21 cellular contexts compared by ENCODE assay signal in the genomic region with DNA sequence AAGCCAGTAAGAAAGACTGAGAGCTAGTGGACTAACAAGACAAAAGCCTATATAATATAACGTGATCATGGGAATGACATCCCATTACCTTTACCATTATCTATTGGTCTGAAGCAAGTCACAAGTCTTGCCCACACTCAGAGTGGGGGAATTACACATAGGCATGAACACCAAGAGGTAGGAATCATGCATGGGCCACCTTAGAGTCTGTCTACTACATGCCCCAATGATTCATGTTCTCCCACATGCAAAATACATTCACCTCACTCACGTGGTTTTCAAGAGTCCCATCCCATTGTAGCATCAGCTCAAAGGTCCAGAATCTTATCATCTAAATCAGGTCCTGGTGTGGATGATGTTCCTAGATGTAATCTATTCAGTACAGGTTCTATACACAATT. TPM values are rescaled to one million over a fixed set of nuclear protein-coding genes. Genes with fewer than 3 reads are reported as not detected.
A peak's percentile ranks its signal among the peaks of the same experiment; 100 is the strongest.
DNase-seq lines count a peak whose midpoint lies in the region; ATAC-seq, FAIRE-seq and TF ChIP-seq lines count a peak whose summit lies in the region.
"Had no signal": no experiment of that assay in that cellular context is flagged by ENCODE, and none has a peak within 500 bp of the region (broad histone marks: within the 10 kb centered on the region; RNA-seq: fewer than 3 reads in every experiment).

No MANE protein-coding gene starts in this region.

- H3K4me1 ChIP-seq in K562 (replicated peaks in 1 of 2; ENCODE audit: control insufficient read depth in 2 of 2, insufficient read depth in 2 of 2, low read length in 2 of 2), result peaks cover 0 to 6% of the 10 kb centered on the region in 2 experiments; a peak in 2 of 5 replicates
- no peaks in the 10 kb centered on the region for H3K4me1 ChIP-seq in foreskin keratinocyte
- H3K4me1 ChIP-seq in prostate gland (replicated peaks), result no peaks in the 10 kb centered on the region
- H3K4me1 ChIP-seq: BE2C had no signal

- no peaks in the 10 kb centered on the region for H3K27me3 ChIP-seq in K562 (ENCODE audit: control insufficient read depth in 2 of 2, insufficient read depth in 2 of 2, low read length in 2 of 2)
- no peaks in the 10 kb centered on the region for H3K27me3 ChIP-seq in foreskin keratinocyte
- H3K27me3 ChIP-seq in prostate gland (replicated peaks; ENCODE audit: insufficient read depth), result no peaks in the 10 kb centered on the region
- H3K27me3 ChIP-seq: BE2C had no signal

- BruUV-seq in K562 (replicated peaks; lab: Mats Ljungman, UMichigan), result no TSS peak

- DNase-seq in D721Med (ENCODE audit: insufficient read length, low spot score) (no peak), H54 (ENCODE audit: insufficient read length, low spot score) (no peak), K562 (ENCODE audit: extremely low read depth in 1 of 4, low spot score in 3 of 4) (no peak), foreskin keratinocyte (no peak), prostate gland (ENCODE audit: low spot score) (no peak)
- DNase-seq: ACHN; BE2C; C1 segment of cervical spinal cord; CD4-positive, CD25-positive, alpha-beta regulatory T cell; CD8-positive, alpha-beta memory T cell; COR-L47; DMS153; DMS79 treated with DMSO at 0.1 percent for 48 hours; GF-D8; H7; HFFc6 had no signal

- H4K20me1 ChIP-seq in K562 (replicated peaks; ENCODE audit: control insufficient read depth, insufficient read depth, low read length), result no peaks in the 10 kb centered on the region

- H3K4me3 ChIP-seq in K562 (no peak overlapping the region), prostate gland (no peak overlapping the region)
- H3K4me3 ChIP-seq: GM23338 had no signal

- TF ChIP-seq RAD21 in K562 (CRISPR knock-in tag; conservative IDR thresholded peaks at IDR 0.05 in 1 of 2, IDR thresholded peaks at IDR 0.05 in 1 of 2), result no peak

- CTCF ChIA-PET in K562 (lab: Yijun Ruan, JAX; ENCODE audit: low intra/inter-chr PET ratio), result no interaction called here

- H3K9me3 ChIP-seq in K562 (replicated peaks; ENCODE audit: control insufficient read depth, insufficient read depth, low read depth, low read length) (no peaks in the 10 kb centered on the region), prostate gland (no peaks in the 10 kb centered on the region)
- H3K9me3 ChIP-seq: BE2C had no signal

- no peaks in the 10 kb centered on the region for H3K9me1 ChIP-seq in K562 (ENCODE audit: control insufficient read depth, insufficient read depth, low read length)

- no peak for TF ChIP-seq EP300 in K562 (IDR thresholded peaks at IDR 0.05; ENCODE audit: low read length)

- FAIRE-seq in D721Med (lab: Jason Lieb, UNC) (peak; percentile 29), H54 (lab: Jason Lieb, UNC) (peak; percentile 43), K562 (lab: Jason Lieb, UNC) (no peak)
- FAIRE-seq: A204.1 had no signal

- H3K27ac ChIP-seq in K562 (ENCODE audit: extremely low read depth, low read depth, low read length) (no peak overlapping the region), foreskin keratinocyte (no peak overlapping the region), prostate gland (no peak overlapping the region)
- H3K27ac ChIP-seq: HL-60 had no signal

- H3K36me3 ChIP-seq in K562 (ENCODE audit: control insufficient read depth, insufficient read depth, low read length) (no peaks in the 10 kb centered on the region), prostate gland (no peaks in the 10 kb centered on the region)
- H3K36me3 ChIP-seq: BE2C had no signal

- ATAC-seq in K562, result no peak
- no peak for ATAC-seq in foreskin keratinocyte
- no peak for ATAC-seq in esophagus mucosa
- ATAC-seq: GM23338, HCT116 had no signal

- 44% methylated on average over 2 of the region's 2 CpGs for WGBS in K562 (ENCODE audit: insufficient coverage, low coverage, missing lambda C conversion rate)
- WGBS in prostate gland, result 92% methylated on average over 2 of the region's 2 CpGs

- intact Hi-C loops in K562 (cut with micrococcal nuclease) (loop anchor here (5.0 kb wide), 1 partner anchor 50 kb away; a partner anchor contains a TSS), prostate gland (cut with DNase I) (no loop called here)

- no peaks in the 10 kb centered on the region for H3K79me2 ChIP-seq in K562 (ENCODE audit: control insufficient read depth, insufficient read depth, low read length)

- no peak overlapping the region for H2AFZ ChIP-seq in K562 (ENCODE audit: low read depth, low read length)
- H2AFZ ChIP-seq: GM23338 had no signal

- TF ChIP-seq CTCF in D721Med (IDR thresholded peaks at IDR 0.05; ENCODE audit: insufficient read depth, missing control alignments) (no peak), K562 (IDR thresholded peaks at IDR 0.05 in 2 of 3, conservative IDR thresholded peaks at IDR 0.05 in 1 of 3; ENCODE audit: insufficient read depth in 2 of 3, low read depth in 1 of 3, low read length in 3 of 3) (no peak), foreskin keratinocyte (conservative IDR thresholded peaks at IDR 0.05) (no peak), prostate gland (IDR thresholded peaks at IDR 0.05) (no peak)

- H3K9ac ChIP-seq in K562 (ENCODE audit: insufficient read depth in 1 of 2, low read depth in 2 of 2, low read length in 2 of 2), result no peak overlapping the region

- in situ Hi-C loops in K562 (cut with MboI), result no loop called here

- TF ChIP-seq POLR2A in H54 (IDR thresholded peaks at IDR 0.05; ENCODE audit: low read depth, low read length) (no peak), K562 (conservative IDR thresholded peaks at IDR 0.05) (no peak), prostate gland (IDR thresholded peaks at IDR 0.05) (no peak)

- POLR2A ChIA-PET in K562 (lab: Yijun Ruan, JAX), result interaction anchor here (0.8 kb wide), 1 partner anchor 10 kb away, joined by 3 read pairs; no protein-coding TSS in a partner anchor

- no peak overlapping the region for H3K4me2 ChIP-seq in K562 (ENCODE audit: insufficient read depth, low read length)
- H3K4me2 ChIP-seq: GM23338 had no signal

RNA-seq across cellular contexts. Expression of a gene that starts 29.4 kb away (rescaled TPM):
- 90.4 and 196 TPM in 2 replicates for total RNA-seq in K562 (2011; cell fraction: chromatin; rRNA removed; ENCODE audit: low replicate concordance)
- 60.9 and 74.1 TPM in 2 replicates for total RNA-seq in K562 (2011; cell fraction: nucleolus; rRNA removed)
- total RNA-seq in K562 (2011; cell fraction: nucleoplasm; rRNA removed), result 110 and 179 TPM in 2 replicates
- total RNA-seq in K562 (2014; rRNA removed) (118 and 132 TPM in 2 replicates), K562 (2014; rRNA removed; fragmentation: Illumina TruSeq; extraction: Trizol) (133 and 149 TPM in 2 replicates), K562 (2015; rRNA removed; fragmentation: Illumina TruSeq; extraction: Trizol) (119 and 124 TPM in 2 replicates), K562 (2021) (97.6 and 101 TPM in 2 replicates), foreskin keratinocyte (47.8 and 51.4 TPM in 2 replicates), prostate gland (10 to 100 TPM; 17.4 to 26.2 TPM), esophagus mucosa (19.3 TPM)
- polyA plus RNA-seq in K562 (2011; rRNA removed) (75.0 and 97.8 TPM in 2 replicates), K562 (2014; fragmentation: Illumina TruSeq; extraction: Trizol) (100 and 102 TPM in 2 replicates), K562 (2014; fragmentation: Nextera tagmentation; extraction: Ambion mirVana) (10 to 100 TPM; 66.7 to 80.2 TPM), K562 (2014; rRNA removed) (111 and 121 TPM in 2 replicates), foreskin keratinocyte (35.6 and 40.9 TPM in 2 replicates)
- polyA plus RNA-seq in K562 (2011; cell fraction: cytosol; rRNA removed), result 57.3 and 71.3 TPM in 2 replicates
- polyA plus RNA-seq in K562 (2011; cell fraction: nucleus; rRNA removed), result 62.5 and 90.3 TPM in 2 replicates
- polyA plus RNA-seq in K562 (2012), result 82.0 and 87.8 TPM in 2 replicates
- polyA minus RNA-seq in K562 (2011; rRNA and poly(A)+ RNA removed), result 117 and 124 TPM in 2 replicates
- polyA minus RNA-seq in K562 (2011; cell fraction: cytosol; rRNA and poly(A)+ RNA removed), result 26.0 and 39.6 TPM in 2 replicates
- polyA minus RNA-seq in K562 (2011; cell fraction: nucleus; rRNA and poly(A)+ RNA removed), result 49.4 and 90.7 TPM in 2 replicates

RNA-seq across cellular contexts. Expression of a gene that starts 34.8 kb away (rescaled TPM):
- 66.6 and 71.5 TPM in 2 replicates for total RNA-seq in K562 (2011; cell fraction: chromatin; rRNA removed; ENCODE audit: low replicate concordance)
- 56.3 and 60.4 TPM in 2 replicates for total RNA-seq in K562 (2011; cell fraction: nucleolus; rRNA removed)
- 80.6 and 100 TPM in 2 replicates for total RNA-seq in K562 (2011; cell fraction: nucleoplasm; rRNA removed)
- 120 and 170 TPM in 2 replicates for total RNA-seq in K562 (2014; rRNA removed)
- total RNA-seq in K562 (2014; rRNA removed; fragmentation: Illumina TruSeq; extraction: Trizol), result 177 and 186 TPM in 2 replicates
- total RNA-seq in K562 (2015; rRNA removed; fragmentation: Illumina TruSeq; extraction: Trizol), result 152 and 166 TPM in 2 replicates
- total RNA-seq in K562 (2021), result 237 and 239 TPM in 2 replicates
- polyA plus RNA-seq in K562 (2011; rRNA removed), result 159 and 168 TPM in 2 replicates
- polyA plus RNA-seq in K562 (2011; cell fraction: cytosol; rRNA removed), result 215 and 341 TPM in 2 replicates
- 84.4 and 85.4 TPM in 2 replicates for polyA plus RNA-seq in K562 (2011; cell fraction: nucleus; rRNA removed)
- 168 and 187 TPM in 2 replicates for polyA plus RNA-seq in K562 (2012)
- 120 and 141 TPM in 2 replicates for polyA plus RNA-seq in K562 (2014; fragmentation: Illumina TruSeq; extraction: Trizol)
- 10 to 100 TPM; 65.0 to 99.7 TPM for polyA plus RNA-seq in K562 (2014; fragmentation: Nextera tagmentation; extraction: Ambion mirVana)
- 146 and 191 TPM in 2 replicates for polyA plus RNA-seq in K562 (2014; rRNA removed)
- polyA minus RNA-seq in K562 (2011; rRNA and poly(A)+ RNA removed), result 73.3 and 105 TPM in 2 replicates
- polyA minus RNA-seq in K562 (2011; cell fraction: cytosol; rRNA and poly(A)+ RNA removed), result 54.8 and 84.6 TPM in 2 replicates
- polyA minus RNA-seq in K562 (2011; cell fraction: nucleus; rRNA and poly(A)+ RNA removed), result 32.7 and 55.5 TPM in 2 replicates
- total RNA-seq in foreskin keratinocyte, result 102 and 105 TPM in 2 replicates
- polyA plus RNA-seq in foreskin keratinocyte, result 150 and 161 TPM in 2 replicates
- total RNA-seq in prostate gland, result 10 to 100 TPM; 47.0 to 51.9 TPM
- total RNA-seq in esophagus mucosa, result 92.7 TPM

RNA-seq across cellular contexts. Expression of a gene that starts 49.7 kb away (rescaled TPM):
- 7.2 and 16.9 TPM in 2 replicates for total RNA-seq in K562 (2011; cell fraction: chromatin; rRNA removed; ENCODE audit: low replicate concordance)
- 4.2 and 5.0 TPM in 2 replicates for total RNA-seq in K562 (2011; cell fraction: nucleolus; rRNA removed)
- 7.0 and 8.5 TPM in 2 replicates for total RNA-seq in K562 (2011; cell fraction: nucleoplasm; rRNA removed)
- total RNA-seq in K562 (2014; rRNA removed), result 3.2 and 4.2 TPM in 2 replicates
- 9.5 and 10.3 TPM in 2 replicates for total RNA-seq in K562 (2014; rRNA removed; fragmentation: Illumina TruSeq; extraction: Trizol)
- 8.8 and 9.2 TPM in 2 replicates for total RNA-seq in K562 (2015; rRNA removed; fragmentation: Illumina TruSeq; extraction: Trizol)
- total RNA-seq in K562 (2021), result 6.1 and 7.2 TPM in 2 replicates
- polyA plus RNA-seq in K562 (2011; rRNA removed), result 18.5 and 21.5 TPM in 2 replicates
- polyA plus RNA-seq in K562 (2011; cell fraction: cytosol; rRNA removed), result 12.7 and 14.0 TPM in 2 replicates
- polyA plus RNA-seq in K562 (2011; cell fraction: nucleus; rRNA removed), result 22.0 and 24.2 TPM in 2 replicates
- polyA plus RNA-seq in K562 (2012), result 16.3 and 22.4 TPM in 2 replicates
- 9.3 and 9.5 TPM in 2 replicates for polyA plus RNA-seq in K562 (2014; fragmentation: Illumina TruSeq; extraction: Trizol)
- 10 to 100 TPM; 14.4 to 16.9 TPM for polyA plus RNA-seq in K562 (2014; fragmentation: Nextera tagmentation; extraction: Ambion mirVana)
- 6.0 and 8.7 TPM in 2 replicates for polyA plus RNA-seq in K562 (2014; rRNA removed)
- 13.6 and 17.0 TPM in 2 replicates for polyA minus RNA-seq in K562 (2011; rRNA and poly(A)+ RNA removed)
- polyA minus RNA-seq in K562 (2011; cell fraction: cytosol; rRNA and poly(A)+ RNA removed), result 4.3 and 5.7 TPM in 2 replicates
- polyA minus RNA-seq in K562 (2011; cell fraction: nucleus; rRNA and poly(A)+ RNA removed), result 6.5 and 8.6 TPM in 2 replicates
- total RNA-seq in foreskin keratinocyte, result 15.4 and 16.7 TPM in 2 replicates
- 12.5 and 12.9 TPM in 2 replicates for polyA plus RNA-seq in foreskin keratinocyte
- total RNA-seq in prostate gland, result 10 to 100 TPM; 15.8 to 17.7 TPM
- 14.4 TPM for total RNA-seq in esophagus mucosa

RNA-seq across cellular contexts. Expression of a gene that starts 49.8 kb away (rescaled TPM):
- 52.4 and 77.2 TPM in 2 replicates for total RNA-seq in K562 (2011; cell fraction: chromatin; rRNA removed; ENCODE audit: low replicate concordance)
- 34.7 and 34.9 TPM in 2 replicates for total RNA-seq in K562 (2011; cell fraction: nucleolus; rRNA removed)
- 43.2 and 55.2 TPM in 2 replicates for total RNA-seq in K562 (2011; cell fraction: nucleoplasm; rRNA removed)
- 43.1 and 52.8 TPM in 2 replicates for total RNA-seq in K562 (2014; rRNA removed)
- 51.2 and 60.1 TPM in 2 replicates for total RNA-seq in K562 (2014; rRNA removed; fragmentation: Illumina TruSeq; extraction: Trizol)
- 53.9 and 57.2 TPM in 2 replicates for total RNA-seq in K562 (2015; rRNA removed; fragmentation: Illumina TruSeq; extraction: Trizol)
- total RNA-seq in K562 (2021), result 44.9 and 48.8 TPM in 2 replicates
- 63.0 and 79.9 TPM in 2 replicates for polyA plus RNA-seq in K562 (2011; rRNA removed)
- polyA plus RNA-seq in K562 (2011; cell fraction: cytosol; rRNA removed), result 35.8 and 44.3 TPM in 2 replicates
- polyA plus RNA-seq in K562 (2011; cell fraction: nucleus; rRNA removed), result 38.9 and 42.5 TPM in 2 replicates
- 32.6 and 42.6 TPM in 2 replicates for polyA plus RNA-seq in K562 (2012)
- 51.0 and 59.4 TPM in 2 replicates for polyA plus RNA-seq in K562 (2014; fragmentation: Illumina TruSeq; extraction: Trizol)
- polyA plus RNA-seq in K562 (2014; fragmentation: Nextera tagmentation; extraction: Ambion mirVana), result 10 to 100 TPM; 33.5 to 75.3 TPM
- polyA plus RNA-seq in K562 (2014; rRNA removed), result 52.6 and 53.2 TPM in 2 replicates
- 67.4 and 78.0 TPM in 2 replicates for polyA minus RNA-seq in K562 (2011; rRNA and poly(A)+ RNA removed)
- 22.3 and 34.4 TPM in 2 replicates for polyA minus RNA-seq in K562 (2011; cell fraction: cytosol; rRNA and poly(A)+ RNA removed)
- 32.2 and 57.6 TPM in 2 replicates for polyA minus RNA-seq in K562 (2011; cell fraction: nucleus; rRNA and poly(A)+ RNA removed)
- 24.2 and 25.0 TPM in 2 replicates for total RNA-seq in foreskin keratinocyte
- polyA plus RNA-seq in foreskin keratinocyte, result 19.6 and 21.6 TPM in 2 replicates
- 10 to 100 TPM; 26.0 to 40.7 TPM for total RNA-seq in prostate gland
- total RNA-seq in esophagus mucosa, result 20.0 TPM
